Comparison of ENCODE assay signal across 22 cellular contexts in the genomic region with DNA sequence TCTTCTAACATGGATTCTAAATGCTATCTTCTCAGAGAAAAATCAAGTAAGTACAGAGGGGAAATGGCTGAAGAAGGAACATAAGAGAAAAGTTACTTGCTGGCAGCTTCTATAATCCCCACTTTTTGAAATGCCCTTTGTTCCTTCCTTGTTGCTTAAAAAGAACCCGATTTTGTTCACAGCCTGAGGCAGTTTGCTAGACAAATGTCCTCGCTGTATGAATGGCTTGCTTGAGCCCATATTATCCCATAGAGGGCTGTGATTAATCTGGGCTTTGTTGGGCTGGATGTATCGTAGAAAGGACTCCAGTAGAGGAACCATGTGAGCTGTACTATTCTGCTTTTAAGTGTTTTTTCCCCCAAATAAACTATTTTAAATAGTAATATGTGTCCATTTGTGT.
"Had no signal": no experiment of that assay in that cellular context is flagged by ENCODE, and none has a peak within 500 bp of the region (broad histone marks: within the 10 kb centered on the region; RNA-seq: fewer than 3 reads in every experiment).

No MANE protein-coding gene starts in this region.

- H3K27me3 ChIP-seq: gastroesophageal sphincter, hepatocyte, left lung, right lobe of liver, suprapubic skin, transverse colon, upper lobe of right lung, uterus had no signal

- ATAC-seq: gastroesophageal sphincter; heart left ventricle; left cardiac atrium; left lung; naive thymus-derived CD8-positive, alpha-beta T cell; right lobe of liver; stimulated activated naive CD8-positive, alpha-beta T cell treated with anti-CD3 and anti-CD28 coated beads, Interleukin-15, amount 100 ng/mL, for 72 hours; upper lobe of right lung had no signal

- H3K36me3 ChIP-seq: gastroesophageal sphincter, heart left ventricle, left lung, right lobe of liver, suprapubic skin, transverse colon, upper lobe of right lung, uterus had no signal

- H3K79me2 ChIP-seq: hepatocyte, parathyroid adenoma had no signal

- H3K4me2 ChIP-seq: hepatocyte had no signal

- H3K9me3 ChIP-seq: gastroesophageal sphincter, heart left ventricle, left lung, right lobe of liver, suprapubic skin, transverse colon, upper lobe of right lung, uterus had no signal

- H3K27ac ChIP-seq: coronary artery, gastroesophageal sphincter, heart left ventricle, hepatocyte, left lung, parathyroid adenoma, right lobe of liver, suprapubic skin, transverse colon, upper lobe of right lung, uterus had no signal

- DNase-seq: dermis blood vessel endothelial cell; heart left ventricle; left cardiac atrium; left lung; mesenchymal stem cell; naive thymus-derived CD8-positive, alpha-beta T cell; nephron progenitor cell; right lobe of liver; small intestine; stimulated activated CD4-positive, alpha-beta T cell treated with anti-CD3 and anti-CD28 coated beads, Interleukin-15, amount 100 ng/mL, for 24 hours; stimulated activated CD4-positive, alpha-beta T cell treated with anti-CD3 and anti-CD28 coated beads, Interleukin-2, amount 100 ng/mL, for 48 hours; stimulated activated CD8-positive, alpha-beta memory T cell treated with anti-CD3 and anti-CD28 coated beads, Interleukin-4, amount 100 ng/mL, for 48 hours; stimulated activated naive CD4-positive, alpha-beta T cell; stimulated activated naive CD8-positive, alpha-beta T cell treated with anti-CD3 and anti-CD28 coated beads, Interleukin-15, amount 100 ng/mL, for 72 hours; transverse colon; upper lobe of right lung; uterus had no signal

- H3K4me1 ChIP-seq: gastroesophageal sphincter, heart left ventricle, left lung, parathyroid adenoma, right lobe of liver, suprapubic skin, transverse colon, upper lobe of right lung, uterus had no signal

- H3K4me3 ChIP-seq: coronary artery, gastroesophageal sphincter, heart left ventricle, hepatocyte, left lung, right lobe of liver, suprapubic skin, transverse colon, upper lobe of right lung, uterus had no signal

- H3K9ac ChIP-seq: parathyroid adenoma had no signal
